ENCODE assay signal across 8 cellular contexts in the genomic region with DNA sequence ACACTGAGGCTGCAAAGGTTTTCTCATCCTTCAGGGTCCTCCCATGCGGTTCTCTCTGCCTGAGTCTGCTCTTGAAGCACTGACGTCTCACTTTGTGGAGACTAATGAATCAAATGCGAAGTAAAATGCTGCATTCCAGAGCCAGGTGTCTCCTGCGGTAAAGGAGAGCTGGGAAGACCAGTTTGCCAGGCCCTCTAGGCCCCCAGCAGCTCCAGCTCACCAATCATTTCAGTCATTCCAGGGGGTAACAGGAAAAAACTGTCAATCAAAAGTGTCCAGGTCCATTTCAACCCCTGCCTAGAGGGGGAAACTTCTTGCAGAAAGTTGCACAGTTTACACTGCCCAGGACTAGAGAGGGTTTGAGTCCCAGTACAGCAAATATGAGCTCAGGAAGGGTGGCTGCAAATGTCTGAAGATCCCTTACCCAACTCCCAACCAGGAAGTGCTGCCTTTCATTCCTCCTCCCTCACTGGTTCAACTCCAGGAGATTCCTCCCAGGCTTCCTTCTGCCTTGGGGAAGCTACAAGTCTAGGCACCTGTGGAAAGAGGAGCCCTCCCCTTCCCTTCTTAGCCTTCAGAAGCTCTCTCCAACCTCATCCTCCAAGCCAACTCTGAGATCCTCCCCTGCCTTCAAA. TPM values are rescaled to one million over a fixed set of nuclear protein-coding genes. Genes with fewer than 3 reads are reported as not detected.
DNase-seq lines count a peak whose midpoint lies in the region; ATAC-seq and TF ChIP-seq lines count a peak whose summit lies in the region.

No MANE protein-coding gene starts in this region.

- H3K4me1 Mint-ChIP-seq in activated T-cell treated with anti-CD3 and anti-CD28 coated beads, Interleukin-2, amount 50 U/mL, for 72 hours (ENCODE audit: low read depth), result peaks cover 32% of the 10 kb centered on the region
- H3K4me1 Mint-ChIP-seq in activated T-cell treated with anti-CD3 and anti-CD28 coated beads, Interleukin-2, amount 50 U/mL, for 4 hours (ENCODE audit: low read depth), result peaks cover 38% of the 10 kb centered on the region
- peaks cover 30% of the 10 kb centered on the region for H3K4me1 Mint-ChIP-seq in activated T-helper 2 cell treated with anti-CD3 and anti-CD28 coated beads, Interferon-gamma antibody, Interleukin-2, Interleukin-4, amounts not matched to agents 10 μg/mL and 5 μg/mL and 100 μg/mL, durations not matched to agents 14 hours and 24 hours and 36 hours (ENCODE audit: low read depth)

- ATAC-seq in activated T-cell treated with anti-CD3 and anti-CD28 coated beads, Interleukin-2, amount 50 U/mL, for 72 hours (replicated peaks in 1 of 2), result no peak
- no peak for ATAC-seq in activated T-cell treated with anti-CD3 and anti-CD28 coated beads, Interleukin-2, amount 50 U/mL, for 4 hours
- ATAC-seq in gastrocnemius medialis (peak; percentile 2 to 4), GM19324 (IDR thresholded peaks at IDR 0.05; ENCODE audit: low FRiP score, unreplicated experiment) (no peak)

- peaks cover 48% of the 10 kb centered on the region for H3K27me3 Mint-ChIP-seq in activated T-cell treated with anti-CD3 and anti-CD28 coated beads, Interleukin-2, amount 50 U/mL, for 72 hours (ENCODE audit: low read depth)
- H3K27me3 Mint-ChIP-seq in activated T-cell treated with anti-CD3 and anti-CD28 coated beads, Interleukin-2, amount 50 U/mL, for 4 hours (ENCODE audit: low read depth), result peaks cover 48% of the 10 kb centered on the region
- peaks cover 45% of the 10 kb centered on the region for H3K27me3 Mint-ChIP-seq in activated T-helper 2 cell treated with anti-CD3 and anti-CD28 coated beads, Interferon-gamma antibody, Interleukin-2, Interleukin-4, amounts not matched to agents 10 μg/mL and 5 μg/mL and 100 μg/mL, durations not matched to agents 14 hours and 24 hours and 36 hours (ENCODE audit: low read depth)

- peaks cover 37 to 42% (median 38%) of the 10 kb centered on the region in 3 donors for H3K27me3 ChIP-seq in gastrocnemius medialis

- H3K9me3 ChIP-seq in gastrocnemius medialis, result no peaks in the 10 kb centered on the region

- peaks cover 0 to 3% of the 10 kb centered on the region in 2 donors for H3K36me3 Mint-ChIP-seq in activated T-cell treated with anti-CD3 and anti-CD28 coated beads, Interleukin-2, amount 50 U/mL, for 72 hours (ENCODE audit: insufficient read depth in 2 of 2)
- H3K36me3 Mint-ChIP-seq in activated T-cell treated with anti-CD3 and anti-CD28 coated beads, Interleukin-2, amount 50 U/mL, for 4 hours (ENCODE audit: insufficient read depth), result no peaks in the 10 kb centered on the region
- H3K36me3 Mint-ChIP-seq in activated T-helper 2 cell treated with anti-CD3 and anti-CD28 coated beads, Interferon-gamma antibody, Interleukin-2, Interleukin-4, amounts not matched to agents 10 μg/mL and 5 μg/mL and 100 μg/mL, durations not matched to agents 14 hours and 24 hours and 36 hours (ENCODE audit: low read depth), result no peaks in the 10 kb centered on the region

- intact Hi-C loops in gastrocnemius medialis (cut with DNase I; ENCODE audit: low total_unique reads), result loop anchor here (1.0 to 2.0 kb wide), 3 partner anchors 25 to 239 kb away; no protein-coding TSS in a partner anchor
- intact Hi-C loops in activated T-helper 2 cell treated with anti-CD3 and anti-CD28 coated beads, Interferon-gamma antibody, Interleukin-2, Interleukin-4, amounts not matched to agents 10 μg/mL and 5 μg/mL and 100 μg/mL, durations not matched to agents 14 hours and 24 hours and 36 hours (cut with micrococcal nuclease), result loop anchor here (1.0 kb wide), 2 partner anchors 25 to 29 kb away; no protein-coding TSS in a partner anchor

- H3K9me3 Mint-ChIP-seq in activated T-cell treated with anti-CD3 and anti-CD28 coated beads, Interleukin-2, amount 50 U/mL, for 72 hours, result no peaks in the 10 kb centered on the region
- H3K9me3 Mint-ChIP-seq in activated T-cell treated with anti-CD3 and anti-CD28 coated beads, Interleukin-2, amount 50 U/mL, for 4 hours, result no peaks in the 10 kb centered on the region
- H3K9me3 Mint-ChIP-seq in activated T-helper 2 cell treated with anti-CD3 and anti-CD28 coated beads, Interferon-gamma antibody, Interleukin-2, Interleukin-4, amounts not matched to agents 10 μg/mL and 5 μg/mL and 100 μg/mL, durations not matched to agents 14 hours and 24 hours and 36 hours, result no peaks in the 10 kb centered on the region

- H3K27ac ChIP-seq in gastrocnemius medialis, result no peak overlapping the region

- no peak for DNase-seq in activated T-cell treated with anti-CD3 and anti-CD28 coated beads, Interleukin-2, amount 50 U/mL, for 72 hours
- DNase-seq in activated T-cell treated with anti-CD3 and anti-CD28 coated beads, Interleukin-2, amount 50 U/mL, for 4 hours, result no peak
- peak; percentile 11 for DNase-seq in NCI-H526 treated with DMSO at 0.1 percent for 48 hours (lab: John Stamatoyannopoulos, UW)
- DNase-seq in epithelial cell of esophagus (ENCODE audit: low read depth), result peak; percentile 59
- DNase-seq in gastrocnemius medialis, result no peak
- DNase-seq in NCI-H510A treated with DMSO at 0.1 percent for 48 hours (lab: John Stamatoyannopoulos, UW), result no peak
- DNase-seq in activated T-helper 2 cell treated with anti-CD3 and anti-CD28 coated beads, Interferon-gamma antibody, Interleukin-2, Interleukin-4, amounts not matched to agents 10 μg/mL and 5 μg/mL and 100 μg/mL, durations not matched to agents 14 hours and 24 hours and 36 hours (ENCODE audit: low spot score), result no peak

- peaks cover 6 to 23% of the 10 kb centered on the region in 2 donors for H3K4me1 ChIP-seq in gastrocnemius medialis

- no peaks in the 10 kb centered on the region for H3K36me3 ChIP-seq in gastrocnemius medialis

- TF ChIP-seq POLR2A in gastrocnemius medialis (IDR thresholded peaks at IDR 0.05), result no peak

- H3K4me3 ChIP-seq in epithelial cell of esophagus (ENCODE audit: low read length) (no peak overlapping the region), gastrocnemius medialis (no peak overlapping the region)

- H3K27ac Mint-ChIP-seq in activated T-cell treated with anti-CD3 and anti-CD28 coated beads, Interleukin-2, amount 50 U/mL, for 72 hours, result no peak overlapping the region
- no peak overlapping the region for H3K27ac Mint-ChIP-seq in activated T-helper 2 cell treated with anti-CD3 and anti-CD28 coated beads, Interferon-gamma antibody, Interleukin-2, Interleukin-4, amounts not matched to agents 10 μg/mL and 5 μg/mL and 100 μg/mL, durations not matched to agents 14 hours and 24 hours and 36 hours

- H3K4me3 Mint-ChIP-seq in activated T-cell treated with anti-CD3 and anti-CD28 coated beads, Interleukin-2, amount 50 U/mL, for 72 hours, result peak overlapping the region; percentile 19 to 46
- no peak overlapping the region for H3K4me3 Mint-ChIP-seq in activated T-cell treated with anti-CD3 and anti-CD28 coated beads, Interleukin-2, amount 50 U/mL, for 4 hours
- no peak overlapping the region for H3K4me3 Mint-ChIP-seq in activated T-helper 2 cell treated with anti-CD3 and anti-CD28 coated beads, Interferon-gamma antibody, Interleukin-2, Interleukin-4, amounts not matched to agents 10 μg/mL and 5 μg/mL and 100 μg/mL, durations not matched to agents 14 hours and 24 hours and 36 hours (ENCODE audit: low read depth)

- no peak for TF ChIP-seq CTCF in epithelial cell of esophagus (IDR thresholded peaks at IDR 0.05; ENCODE audit: insufficient read depth, low read depth, low read length, missing control alignments)
- TF ChIP-seq CTCF in gastrocnemius medialis (IDR thresholded peaks at IDR 0.05 in 4 of 5, conservative IDR thresholded peaks at IDR 0.05 in 1 of 5), result no peak

- in situ Hi-C loops in gastrocnemius medialis (cut with MboI; ENCODE audit: low sequenced_read_pairs in 4 of 4), result no loop called here

RNA-seq across cellular contexts. Expression of gene NXPH4, which starts 2.7 kb away (rescaled TPM):
- total RNA-seq in activated T-cell treated with anti-CD3 and anti-CD28 coated beads, Interleukin-2, amount 50 U/mL, for 72 hours, result 1 to 10 TPM; 1.5 to 2.3 TPM
- total RNA-seq in activated T-cell treated with anti-CD3 and anti-CD28 coated beads, Interleukin-2, amount 50 U/mL, for 4 hours, result under 1 TPM in 2 of 3 donors, not detected in 1; 0.20 to 0.24 TPM
- total RNA-seq in gastrocnemius medialis, result not detected
- total RNA-seq in activated T-helper 2 cell treated with anti-CD3 and anti-CD28 coated beads, Interferon-gamma antibody, Interleukin-2, Interleukin-4, amounts not matched to agents 10 μg/mL and 5 μg/mL and 100 μg/mL, durations not matched to agents 14 hours and 24 hours and 36 hours, result 0.82 and 0.90 TPM in 2 replicates

RNA-seq across cellular contexts. Expression of gene SHMT2, which starts 15.6 kb away (rescaled TPM):
- total RNA-seq in activated T-cell treated with anti-CD3 and anti-CD28 coated beads, Interleukin-2, amount 50 U/mL, for 72 hours, result 100 to 1,000 TPM; 507 to 550 TPM
- total RNA-seq in activated T-cell treated with anti-CD3 and anti-CD28 coated beads, Interleukin-2, amount 50 U/mL, for 4 hours, result 100 to 1,000 TPM; 373 to 414 (median 383) TPM
- 100 to 1,000 TPM in 1 of 4 donors, 10 to 100 TPM in 3; 41.3 to 107 (median 46.4) TPM for total RNA-seq in gastrocnemius medialis
- total RNA-seq in activated T-helper 2 cell treated with anti-CD3 and anti-CD28 coated beads, Interferon-gamma antibody, Interleukin-2, Interleukin-4, amounts not matched to agents 10 μg/mL and 5 μg/mL and 100 μg/mL, durations not matched to agents 14 hours and 24 hours and 36 hours, result 295 and 307 TPM in 2 replicates

RNA-seq across cellular contexts. Expression of gene STAC3, which starts 37.1 kb away (rescaled TPM):
- total RNA-seq in activated T-cell treated with anti-CD3 and anti-CD28 coated beads, Interleukin-2, amount 50 U/mL, for 72 hours, result 1 to 10 TPM; 3.5 to 4.2 TPM
- total RNA-seq in activated T-cell treated with anti-CD3 and anti-CD28 coated beads, Interleukin-2, amount 50 U/mL, for 4 hours, result 1 to 10 TPM; 1.4 to 2.2 (median 1.7) TPM
- total RNA-seq in gastrocnemius medialis, result 1,000 to 10,000 TPM in 2 of 4 donors, 100 to 1,000 TPM in 2; 459 to 1,596 (median 855) TPM
- total RNA-seq in activated T-helper 2 cell treated with anti-CD3 and anti-CD28 coated beads, Interferon-gamma antibody, Interleukin-2, Interleukin-4, amounts not matched to agents 10 μg/mL and 5 μg/mL and 100 μg/mL, durations not matched to agents 14 hours and 24 hours and 36 hours, result 5.6 and 6.1 TPM in 2 replicates

Comparison
In these comparisons a context has a peak if more than half of its experiments do, and no peak if none do; other contexts are left out.
1. H3K4me3 Mint-ChIP-seq: peak in activated T-cell treated with anti-CD3 and anti-CD28 coated beads, Interleukin-2, amount 50 U/mL, for 72 hours (2 of 2); none in activated T-cell treated with anti-CD3 and anti-CD28 coated beads, Interleukin-2, amount 50 U/mL, for 4 hours (single experiment) and activated T-helper 2 cell treated with anti-CD3 and anti-CD28 coated beads, Interferon-gamma antibody, Interleukin-2, Interleukin-4, amounts not matched to agents 10 μg/mL and 5 μg/mL and 100 μg/mL, durations not matched to agents 14 hours and 24 hours and 36 hours (single experiment).
2. ATAC-seq: peak in gastrocnemius medialis (2 of 2); none in activated T-cell treated with anti-CD3 and anti-CD28 coated beads, Interleukin-2, amount 50 U/mL, for 72 hours (0 of 2), activated T-cell treated with anti-CD3 and anti-CD28 coated beads, Interleukin-2, amount 50 U/mL, for 4 hours (0 of 2) and GM19324 (single experiment).
3. DNase-seq: peak in NCI-H526 treated with DMSO at 0.1 percent for 48 hours (single experiment) and epithelial cell of esophagus (single experiment); none in activated T-cell treated with anti-CD3 and anti-CD28 coated beads, Interleukin-2, amount 50 U/mL, for 72 hours (0 of 2), activated T-cell treated with anti-CD3 and anti-CD28 coated beads, Interleukin-2, amount 50 U/mL, for 4 hours (single experiment), gastrocnemius medialis (0 of 2), NCI-H510A treated with DMSO at 0.1 percent for 48 hours (single experiment) and activated T-helper 2 cell treated with anti-CD3 and anti-CD28 coated beads, Interferon-gamma antibody, Interleukin-2, Interleukin-4, amounts not matched to agents 10 μg/mL and 5 μg/mL and 100 μg/mL, durations not matched to agents 14 hours and 24 hours and 36 hours (single experiment).
4. RNA of gene STAC3, which starts 37.1 kb away (total RNA-seq): 459 to 1,596 TPM in gastrocnemius medialis; 5.6 to 6.1 TPM in activated T-helper 2 cell treated with anti-CD3 and anti-CD28 coated beads, Interferon-gamma antibody, Interleukin-2, Interleukin-4, amounts not matched to agents 10 μg/mL and 5 μg/mL and 100 μg/mL, durations not matched to agents 14 hours and 24 hours and 36 hours, 3.5 to 4.2 TPM in activated T-cell treated with anti-CD3 and anti-CD28 coated beads, Interleukin-2, amount 50 U/mL, for 72 hours and 1.4 to 2.2 TPM in activated T-cell treated with anti-CD3 and anti-CD28 coated beads, Interleukin-2, amount 50 U/mL, for 4 hours; every median in the first group is over 10 times any median in the second.